Comparison of ENCODE assay signal across 16 cellular contexts in the genomic region with DNA sequence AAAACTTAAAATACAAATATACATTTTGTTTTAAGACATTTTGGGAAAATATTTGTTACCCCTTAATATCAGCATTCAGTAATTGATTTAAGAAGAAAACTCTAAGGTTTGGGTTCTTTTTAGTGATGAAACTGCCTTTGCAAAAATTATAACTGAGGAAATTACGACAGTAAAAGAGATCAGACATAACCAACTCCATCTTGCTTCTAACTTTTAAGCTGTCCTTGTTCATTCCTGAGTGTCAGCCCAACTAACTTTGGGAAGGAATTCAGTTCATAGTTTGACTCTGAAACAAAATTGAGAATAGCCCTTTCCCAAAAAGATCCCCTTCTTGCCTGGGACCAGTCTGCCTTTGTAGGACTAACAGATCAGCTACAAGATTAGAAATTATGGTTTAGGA.
"Had no signal": no experiment of that assay in that cellular context is flagged by ENCODE, and none has a peak within 500 bp of the region (broad histone marks: within the 10 kb centered on the region; RNA-seq: fewer than 3 reads in every experiment).

No MANE protein-coding gene starts in this region.

- H3K4me1 Mint-ChIP-seq: naive B cell had no signal

- H3K4me2 ChIP-seq: hepatocyte had no signal

- H3K4me3 Mint-ChIP-seq: dendritic cell treated with granulocyte-macrophage colony-stimulating factor and Interleukin-4, amounts not matched to agents 40 ng/mL and 50 ng/mL, for 4 days; naive B cell; nephron had no signal

- ATAC-seq: sciatic nerve had no signal

- H3K27me3 Mint-ChIP-seq: naive B cell had no signal

- H3K9me3 Mint-ChIP-seq: nephron had no signal

- H3K4me1 ChIP-seq: stomach, transverse colon had no signal

- H3K36me3 ChIP-seq: stomach, thoracic aorta, transverse colon had no signal

- H3K4me3 ChIP-seq: hepatocyte, stomach, thoracic aorta, transverse colon had no signal

- H3K36me3 Mint-ChIP-seq: naive B cell had no signal

- H3K27me3 ChIP-seq: hepatocyte, stomach, transverse colon had no signal

- H3K27ac ChIP-seq: hepatocyte, thoracic aorta, transverse colon had no signal

- DNase-seq: erythroblast; foreskin melanocyte; head of caudate nucleus; kidney glomerular epithelial cell; naive B cell; posterior cingulate gyrus; stimulated activated CD4-positive, alpha-beta T cell treated with anti-CD3 and anti-CD28 coated beads, Interleukin-12 subunit alpha, Interleukin-12 subunit beta, amount 100 ng/mL, for 4 hours; stimulated activated naive CD4-positive, alpha-beta T cell; stomach; substantia nigra; transverse colon had no signal

- H3K27ac Mint-ChIP-seq: dendritic cell treated with granulocyte-macrophage colony-stimulating factor and Interleukin-4, amounts not matched to agents 40 ng/mL and 50 ng/mL, for 4 days; naive B cell; nephron had no signal

- H3K9me3 ChIP-seq: stomach, thoracic aorta, transverse colon had no signal

- H3K79me2 ChIP-seq: hepatocyte had no signal

- H2AFZ ChIP-seq: hepatocyte had no signal
